In the genomic region with DNA sequence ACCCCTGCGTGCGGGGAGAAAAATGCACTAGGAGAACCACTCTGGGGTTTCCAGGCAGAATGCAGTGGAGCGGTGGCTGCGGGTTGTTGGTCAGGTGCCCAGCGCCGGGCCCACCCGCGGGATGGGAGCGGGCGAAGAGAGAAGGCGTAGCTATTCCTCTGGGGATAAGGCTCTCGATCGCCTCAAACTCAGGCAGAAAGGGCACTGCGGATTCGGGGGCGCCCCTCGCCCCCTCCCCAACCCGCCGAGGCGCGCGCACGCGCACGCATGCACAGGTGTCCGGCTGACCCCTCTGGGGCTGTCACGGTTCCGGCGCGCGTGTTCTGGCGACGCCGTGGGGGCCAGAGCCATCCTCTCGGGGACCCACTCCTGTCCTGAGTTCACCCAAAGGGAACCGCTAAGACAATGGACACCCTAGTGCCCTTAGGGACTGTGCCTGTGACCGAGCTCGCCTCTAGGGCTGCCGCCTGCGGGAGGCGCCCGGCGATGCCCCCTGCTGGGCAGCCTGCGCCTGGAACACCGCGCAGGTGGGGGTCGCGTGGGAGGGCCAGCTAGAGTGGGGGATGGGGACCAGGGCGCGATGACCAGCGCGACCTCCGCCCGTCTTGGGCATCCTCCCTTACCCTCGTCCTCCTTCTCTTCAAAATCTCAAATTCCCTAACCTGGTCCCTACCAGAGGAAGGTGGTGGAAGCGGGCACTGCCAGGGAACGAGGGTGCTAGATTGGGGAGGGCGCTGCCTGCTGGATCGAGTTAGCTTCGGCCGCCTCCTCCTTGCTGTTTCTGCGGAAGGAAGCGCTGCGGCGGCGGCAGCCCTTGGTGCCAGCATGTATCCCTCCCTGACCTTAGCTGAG, we compare ENCODE assay signal across 1 cellular context.
TF ChIP-seq lines count a peak whose summit lies in the region.

No MANE protein-coding gene starts in this region.

TF ChIP-seq in K562, 482 proteins besides CTCF, POLR2A, EP300 and RAD21 (continued from another document and continues in another):
- TF ChIP-seq, protein P1, sequence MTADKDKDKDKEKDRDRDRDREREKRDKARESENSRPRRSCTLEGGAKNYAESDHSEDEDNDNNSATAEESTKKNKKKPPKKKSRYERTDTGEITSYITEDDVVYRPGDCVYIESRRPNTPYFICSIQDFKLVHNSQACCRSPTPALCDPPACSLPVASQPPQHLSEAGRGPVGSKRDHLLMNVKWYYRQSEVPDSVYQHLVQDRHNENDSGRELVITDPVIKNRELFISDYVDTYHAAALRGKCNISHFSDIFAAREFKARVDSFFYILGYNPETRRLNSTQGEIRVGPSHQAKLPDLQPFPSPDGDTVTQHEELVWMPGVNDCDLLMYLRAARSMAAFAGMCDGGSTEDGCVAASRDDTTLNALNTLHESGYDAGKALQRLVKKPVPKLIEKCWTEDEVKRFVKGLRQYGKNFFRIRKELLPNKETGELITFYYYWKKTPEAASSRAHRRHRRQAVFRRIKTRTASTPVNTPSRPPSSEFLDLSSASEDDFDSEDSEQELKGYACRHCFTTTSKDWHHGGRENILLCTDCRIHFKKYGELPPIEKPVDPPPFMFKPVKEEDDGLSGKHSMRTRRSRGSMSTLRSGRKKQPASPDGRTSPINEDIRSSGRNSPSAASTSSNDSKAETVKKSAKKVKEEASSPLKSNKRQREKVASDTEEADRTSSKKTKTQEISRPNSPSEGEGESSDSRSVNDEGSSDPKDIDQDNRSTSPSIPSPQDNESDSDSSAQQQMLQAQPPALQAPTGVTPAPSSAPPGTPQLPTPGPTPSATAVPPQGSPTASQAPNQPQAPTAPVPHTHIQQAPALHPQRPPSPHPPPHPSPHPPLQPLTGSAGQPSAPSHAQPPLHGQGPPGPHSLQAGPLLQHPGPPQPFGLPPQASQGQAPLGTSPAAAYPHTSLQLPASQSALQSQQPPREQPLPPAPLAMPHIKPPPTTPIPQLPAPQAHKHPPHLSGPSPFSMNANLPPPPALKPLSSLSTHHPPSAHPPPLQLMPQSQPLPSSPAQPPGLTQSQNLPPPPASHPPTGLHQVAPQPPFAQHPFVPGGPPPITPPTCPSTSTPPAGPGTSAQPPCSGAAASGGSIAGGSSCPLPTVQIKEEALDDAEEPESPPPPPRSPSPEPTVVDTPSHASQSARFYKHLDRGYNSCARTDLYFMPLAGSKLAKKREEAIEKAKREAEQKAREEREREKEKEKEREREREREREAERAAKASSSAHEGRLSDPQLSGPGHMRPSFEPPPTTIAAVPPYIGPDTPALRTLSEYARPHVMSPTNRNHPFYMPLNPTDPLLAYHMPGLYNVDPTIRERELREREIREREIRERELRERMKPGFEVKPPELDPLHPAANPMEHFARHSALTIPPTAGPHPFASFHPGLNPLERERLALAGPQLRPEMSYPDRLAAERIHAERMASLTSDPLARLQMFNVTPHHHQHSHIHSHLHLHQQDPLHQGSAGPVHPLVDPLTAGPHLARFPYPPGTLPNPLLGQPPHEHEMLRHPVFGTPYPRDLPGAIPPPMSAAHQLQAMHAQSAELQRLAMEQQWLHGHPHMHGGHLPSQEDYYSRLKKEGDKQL (CRISPR knock-in tag; IDR thresholded peaks at IDR 0.05; ENCODE audit: borderline replicate concordance): no peak
- TF ChIP-seq ZNF696 (CRISPR knock-in tag; conservative IDR thresholded peaks at IDR 0.05) (no peak), RBM22 (IDR thresholded peaks at IDR 0.05; ENCODE audit: low read depth, low read length, poor library complexity, severe bottlenecking) (peak; percentile 19), ZNF644 (tag; IDR thresholded peaks at IDR 0.05; ENCODE audit: low read depth) (no peak), PTBP1 (IDR thresholded peaks at IDR 0.05; ENCODE audit: low read depth, low read length) (no peak), SRSF9 (IDR thresholded peaks at IDR 0.05; ENCODE audit: borderline replicate concordance, low read depth, low read length) (no peak), POLR2G (IDR thresholded peaks at IDR 0.05; ENCODE audit: low read depth, low read length) (peak; percentile 78), ZNF121 (CRISPR knock-in tag; conservative IDR thresholded peaks at IDR 0.05) (no peak), ZFPM2 (CRISPR knock-in tag; IDR thresholded peaks at IDR 0.05) (no peak), GATAD2A (IDR thresholded peaks at IDR 0.05) (peak; percentile 87), EWSR1 (IDR thresholded peaks at IDR 0.05; ENCODE audit: borderline replicate concordance, low read depth, partially characterized antibody) (no peak), SMARCA4 (IDR thresholded peaks at IDR 0.05) (0 out of 2 replicates have a peak, but pooled peaks have one; percentile 13), BRF1 (IDR thresholded peaks at IDR 0.05; ENCODE audit: borderline replicate concordance, extremely low read depth, insufficient read length) (no peak), FOSL1 (tag; conservative IDR thresholded peaks at IDR 0.05) (0 out of 2 replicates have a peak, but pooled peaks have one; percentile 8), HMGN3 (IDR thresholded peaks at IDR 0.05; ENCODE audit: borderline replicate concordance, extremely low read depth, insufficient read length, low read depth, low read length) (peak; percentile 33), HCFC1 (IDR thresholded peaks at IDR 0.05; ENCODE audit: low read depth, low read length) (peak; percentile 33; the same call in 1 of the 2 replicates), ZNF3 (CRISPR knock-in tag; IDR thresholded peaks at IDR 0.05) (no peak), TCF3 (CRISPR knock-in tag; IDR thresholded peaks at IDR 0.05) (0 out of 2 replicates have a peak, but pooled peaks have one; percentile 21), SIN3B (IDR thresholded peaks at IDR 0.05; ENCODE audit: low read depth) (no peak), ZNF77 (CRISPR knock-in tag; IDR thresholded peaks at IDR 0.05) (no peak), NR2C1 (IDR thresholded peaks at IDR 0.05) (no peak), NR2C1 (tag; IDR thresholded peaks at IDR 0.05) (no peak), MTA2 (IDR thresholded peaks at IDR 0.05; ENCODE audit: low read depth) (peak; percentile 4; the same call in 1 of the 2 replicates), MCM7 (IDR thresholded peaks at IDR 0.05) (no peak), RUNX1 (IDR thresholded peaks at IDR 0.05; ENCODE audit: low read depth) (no peak), RNF2 (IDR thresholded peaks at IDR 0.05) (peak; percentile 59; the same call in 1 of the 2 replicates), IRF2 (CRISPR knock-in tag; IDR thresholded peaks at IDR 0.05) (no peak), NEUROD1 (IDR thresholded peaks at IDR 0.05; ENCODE audit: borderline replicate concordance, low read depth, low read length, partially characterized antibody) (no peak), RBFOX2 (IDR thresholded peaks at IDR 0.05; ENCODE audit: low read depth, low read length) (peak; percentile 80), BMI1 (IDR thresholded peaks at IDR 0.05; ENCODE audit: low read length) (no peak), CBFB (CRISPR knock-in tag; IDR thresholded peaks at IDR 0.05) (peak; percentile 38; the same call in 1 of the 2 replicates), TEAD4 (IDR thresholded peaks at IDR 0.05; ENCODE audit: low read length) (no peak), TEAD4 (CRISPR knock-in tag; IDR thresholded peaks at IDR 0.05; ENCODE audit: borderline replicate concordance) (no peak)
- TF ChIP-seq, protein P2, sequence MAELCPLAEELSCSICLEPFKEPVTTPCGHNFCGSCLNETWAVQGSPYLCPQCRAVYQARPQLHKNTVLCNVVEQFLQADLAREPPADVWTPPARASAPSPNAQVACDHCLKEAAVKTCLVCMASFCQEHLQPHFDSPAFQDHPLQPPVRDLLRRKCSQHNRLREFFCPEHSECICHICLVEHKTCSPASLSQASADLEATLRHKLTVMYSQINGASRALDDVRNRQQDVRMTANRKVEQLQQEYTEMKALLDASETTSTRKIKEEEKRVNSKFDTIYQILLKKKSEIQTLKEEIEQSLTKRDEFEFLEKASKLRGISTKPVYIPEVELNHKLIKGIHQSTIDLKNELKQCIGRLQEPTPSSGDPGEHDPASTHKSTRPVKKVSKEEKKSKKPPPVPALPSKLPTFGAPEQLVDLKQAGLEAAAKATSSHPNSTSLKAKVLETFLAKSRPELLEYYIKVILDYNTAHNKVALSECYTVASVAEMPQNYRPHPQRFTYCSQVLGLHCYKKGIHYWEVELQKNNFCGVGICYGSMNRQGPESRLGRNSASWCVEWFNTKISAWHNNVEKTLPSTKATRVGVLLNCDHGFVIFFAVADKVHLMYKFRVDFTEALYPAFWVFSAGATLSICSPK (IDR thresholded peaks at IDR 0.05; ENCODE audit: borderline replicate concordance): no peak
- TF ChIP-seq, protein P3, sequence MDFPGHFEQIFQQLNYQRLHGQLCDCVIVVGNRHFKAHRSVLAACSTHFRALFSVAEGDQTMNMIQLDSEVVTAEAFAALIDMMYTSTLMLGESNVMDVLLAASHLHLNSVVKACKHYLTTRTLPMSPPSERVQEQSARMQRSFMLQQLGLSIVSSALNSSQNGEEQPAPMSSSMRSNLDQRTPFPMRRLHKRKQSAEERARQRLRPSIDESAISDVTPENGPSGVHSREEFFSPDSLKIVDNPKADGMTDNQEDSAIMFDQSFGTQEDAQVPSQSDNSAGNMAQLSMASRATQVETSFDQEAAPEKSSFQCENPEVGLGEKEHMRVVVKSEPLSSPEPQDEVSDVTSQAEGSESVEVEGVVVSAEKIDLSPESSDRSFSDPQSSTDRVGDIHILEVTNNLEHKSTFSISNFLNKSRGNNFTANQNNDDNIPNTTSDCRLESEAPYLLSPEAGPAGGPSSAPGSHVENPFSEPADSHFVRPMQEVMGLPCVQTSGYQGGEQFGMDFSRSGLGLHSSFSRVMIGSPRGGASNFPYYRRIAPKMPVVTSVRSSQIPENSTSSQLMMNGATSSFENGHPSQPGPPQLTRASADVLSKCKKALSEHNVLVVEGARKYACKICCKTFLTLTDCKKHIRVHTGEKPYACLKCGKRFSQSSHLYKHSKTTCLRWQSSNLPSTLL (IDR thresholded peaks at IDR 0.05): no peak
- TF ChIP-seq, protein P4, sequence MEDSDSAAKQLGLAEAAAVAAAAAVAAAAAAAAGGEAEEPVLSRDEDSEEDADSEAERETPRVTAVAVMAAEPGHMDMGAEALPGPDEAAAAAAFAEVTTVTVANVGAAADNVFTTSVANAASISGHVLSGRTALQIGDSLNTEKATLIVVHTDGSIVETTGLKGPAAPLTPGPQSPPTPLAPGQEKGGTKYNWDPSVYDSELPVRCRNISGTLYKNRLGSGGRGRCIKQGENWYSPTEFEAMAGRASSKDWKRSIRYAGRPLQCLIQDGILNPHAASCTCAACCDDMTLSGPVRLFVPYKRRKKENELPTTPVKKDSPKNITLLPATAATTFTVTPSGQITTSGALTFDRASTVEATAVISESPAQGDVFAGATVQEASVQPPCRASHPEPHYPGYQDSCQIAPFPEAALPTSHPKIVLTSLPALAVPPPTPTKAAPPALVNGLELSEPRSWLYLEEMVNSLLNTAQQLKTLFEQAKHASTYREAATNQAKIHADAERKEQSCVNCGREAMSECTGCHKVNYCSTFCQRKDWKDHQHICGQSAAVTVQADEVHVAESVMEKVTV (CRISPR knock-in tag; IDR thresholded peaks at IDR 0.05): peak; percentile 64
- TF ChIP-seq, protein P5, sequence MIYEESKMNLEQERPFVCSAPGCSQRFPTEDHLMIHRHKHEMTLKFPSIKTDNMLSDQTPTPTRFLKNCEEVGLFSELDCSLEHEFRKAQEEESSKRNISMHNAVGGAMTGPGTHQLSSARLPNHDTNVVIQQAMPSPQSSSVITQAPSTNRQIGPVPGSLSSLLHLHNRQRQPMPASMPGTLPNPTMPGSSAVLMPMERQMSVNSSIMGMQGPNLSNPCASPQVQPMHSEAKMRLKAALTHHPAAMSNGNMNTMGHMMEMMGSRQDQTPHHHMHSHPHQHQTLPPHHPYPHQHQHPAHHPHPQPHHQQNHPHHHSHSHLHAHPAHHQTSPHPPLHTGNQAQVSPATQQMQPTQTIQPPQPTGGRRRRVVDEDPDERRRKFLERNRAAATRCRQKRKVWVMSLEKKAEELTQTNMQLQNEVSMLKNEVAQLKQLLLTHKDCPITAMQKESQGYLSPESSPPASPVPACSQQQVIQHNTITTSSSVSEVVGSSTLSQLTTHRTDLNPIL (CRISPR knock-in tag; IDR thresholded peaks at IDR 0.05): no peak
- TF ChIP-seq, protein P6, sequence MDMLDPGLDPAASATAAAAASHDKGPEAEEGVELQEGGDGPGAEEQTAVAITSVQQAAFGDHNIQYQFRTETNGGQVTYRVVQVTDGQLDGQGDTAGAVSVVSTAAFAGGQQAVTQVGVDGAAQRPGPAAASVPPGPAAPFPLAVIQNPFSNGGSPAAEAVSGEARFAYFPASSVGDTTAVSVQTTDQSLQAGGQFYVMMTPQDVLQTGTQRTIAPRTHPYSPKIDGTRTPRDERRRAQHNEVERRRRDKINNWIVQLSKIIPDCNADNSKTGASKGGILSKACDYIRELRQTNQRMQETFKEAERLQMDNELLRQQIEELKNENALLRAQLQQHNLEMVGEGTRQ (CRISPR knock-in tag; IDR thresholded peaks at IDR 0.05): peak; percentile 15; the same call in 1 of the 2 replicates
- TF ChIP-seq, protein P7, sequence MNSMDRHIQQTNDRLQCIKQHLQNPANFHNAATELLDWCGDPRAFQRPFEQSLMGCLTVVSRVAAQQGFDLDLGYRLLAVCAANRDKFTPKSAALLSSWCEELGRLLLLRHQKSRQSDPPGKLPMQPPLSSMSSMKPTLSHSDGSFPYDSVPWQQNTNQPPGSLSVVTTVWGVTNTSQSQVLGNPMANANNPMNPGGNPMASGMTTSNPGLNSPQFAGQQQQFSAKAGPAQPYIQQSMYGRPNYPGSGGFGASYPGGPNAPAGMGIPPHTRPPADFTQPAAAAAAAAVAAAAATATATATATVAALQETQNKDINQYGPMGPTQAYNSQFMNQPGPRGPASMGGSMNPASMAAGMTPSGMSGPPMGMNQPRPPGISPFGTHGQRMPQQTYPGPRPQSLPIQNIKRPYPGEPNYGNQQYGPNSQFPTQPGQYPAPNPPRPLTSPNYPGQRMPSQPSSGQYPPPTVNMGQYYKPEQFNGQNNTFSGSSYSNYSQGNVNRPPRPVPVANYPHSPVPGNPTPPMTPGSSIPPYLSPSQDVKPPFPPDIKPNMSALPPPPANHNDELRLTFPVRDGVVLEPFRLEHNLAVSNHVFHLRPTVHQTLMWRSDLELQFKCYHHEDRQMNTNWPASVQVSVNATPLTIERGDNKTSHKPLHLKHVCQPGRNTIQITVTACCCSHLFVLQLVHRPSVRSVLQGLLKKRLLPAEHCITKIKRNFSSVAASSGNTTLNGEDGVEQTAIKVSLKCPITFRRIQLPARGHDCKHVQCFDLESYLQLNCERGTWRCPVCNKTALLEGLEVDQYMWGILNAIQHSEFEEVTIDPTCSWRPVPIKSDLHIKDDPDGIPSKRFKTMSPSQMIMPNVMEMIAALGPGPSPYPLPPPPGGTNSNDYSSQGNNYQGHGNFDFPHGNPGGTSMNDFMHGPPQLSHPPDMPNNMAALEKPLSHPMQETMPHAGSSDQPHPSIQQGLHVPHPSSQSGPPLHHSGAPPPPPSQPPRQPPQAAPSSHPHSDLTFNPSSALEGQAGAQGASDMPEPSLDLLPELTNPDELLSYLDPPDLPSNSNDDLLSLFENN (IDR thresholded peaks at IDR 0.05; ENCODE audit: low read depth in 2 of 2, low read length in 2 of 2): no peak
- TF ChIP-seq, protein P8, sequence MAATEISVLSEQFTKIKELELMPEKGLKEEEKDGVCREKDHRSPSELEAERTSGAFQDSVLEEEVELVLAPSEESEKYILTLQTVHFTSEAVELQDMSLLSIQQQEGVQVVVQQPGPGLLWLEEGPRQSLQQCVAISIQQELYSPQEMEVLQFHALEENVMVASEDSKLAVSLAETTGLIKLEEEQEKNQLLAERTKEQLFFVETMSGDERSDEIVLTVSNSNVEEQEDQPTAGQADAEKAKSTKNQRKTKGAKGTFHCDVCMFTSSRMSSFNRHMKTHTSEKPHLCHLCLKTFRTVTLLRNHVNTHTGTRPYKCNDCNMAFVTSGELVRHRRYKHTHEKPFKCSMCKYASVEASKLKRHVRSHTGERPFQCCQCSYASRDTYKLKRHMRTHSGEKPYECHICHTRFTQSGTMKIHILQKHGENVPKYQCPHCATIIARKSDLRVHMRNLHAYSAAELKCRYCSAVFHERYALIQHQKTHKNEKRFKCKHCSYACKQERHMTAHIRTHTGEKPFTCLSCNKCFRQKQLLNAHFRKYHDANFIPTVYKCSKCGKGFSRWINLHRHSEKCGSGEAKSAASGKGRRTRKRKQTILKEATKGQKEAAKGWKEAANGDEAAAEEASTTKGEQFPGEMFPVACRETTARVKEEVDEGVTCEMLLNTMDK (IDR thresholded peaks at IDR 0.05; ENCODE audit: borderline replicate concordance, insufficient read depth, low read depth, low read length, poor library complexity, severe bottlenecking): peak; percentile 83
